ENCODE assay signal across 9 cellular contexts in genomic region chr17:49576121-49576905, GRCh38. TPM values are rescaled to one million over a fixed set of nuclear protein-coding genes. Genes with fewer than 3 reads are reported as not detected.
DNase-seq lines count a peak whose midpoint lies in the region; ATAC-seq and TF ChIP-seq lines count a peak whose summit lies in the region.
"Had no signal": no experiment of that assay in that cellular context is flagged by ENCODE, and none has a peak within 500 bp of the region (broad histone marks: within the 10 kb centered on the region; RNA-seq: fewer than 3 reads in every experiment).

No MANE protein-coding gene starts in this region.

- H4K20me1 ChIP-seq in IMR-90 (ENCODE audit: insufficient read depth, low read length) = no peaks in the 10 kb centered on the region; the same call in none of the 2 replicates

- no peak overlapping the region; the same call in 1 of the 2 replicates for H3K14ac ChIP-seq in IMR-90 (replicated peaks; ENCODE audit: low read depth, low read length)

- no peak overlapping the region for H3K23ac ChIP-seq in IMR-90 (ENCODE audit: low read depth, low read length)

- no peak overlapping the region for H3K56ac ChIP-seq in IMR-90 (ENCODE audit: extremely low read depth, insufficient read depth, low read length)

- no peak overlapping the region for H3K4ac ChIP-seq in IMR-90 (ENCODE audit: low read depth, low read length)

- no peak overlapping the region for H4K8ac ChIP-seq in IMR-90 (ENCODE audit: low read depth in 2 of 2, low read length in 2 of 2)

- H2BK15ac ChIP-seq in IMR-90 (ENCODE audit: low read depth, low read length) = no peak overlapping the region

- H3K36me3 ChIP-seq in IMR-90 (ENCODE audit: control insufficient read depth, insufficient read depth, low read length) (no peaks in the 10 kb centered on the region), right atrium auricular region (no peaks in the 10 kb centered on the region)

- TF ChIP-seq POLR2A in IMR-90 (IDR thresholded peaks at IDR 0.05; ENCODE audit: low read depth, low read length) = no peak

- BruUV-seq in IMR-90 (replicated peaks; lab: Mats Ljungman, UMichigan) = no TSS peak

- in situ Hi-C loops in IMR-90 (cut with MboI; ENCODE audit: low sequenced_read_pairs) = no loop called here

- peaks cover 54% of the 10 kb centered on the region for H3K27me3 ChIP-seq in IMR-90 (ENCODE audit: control insufficient read depth, insufficient read depth, low read length)
- no peaks in the 10 kb centered on the region for H3K27me3 ChIP-seq in right atrium auricular region

- no peaks in the 10 kb centered on the region for H3K9me1 ChIP-seq in IMR-90 (ENCODE audit: insufficient read depth, low read length)

- dilution Hi-C loops in IMR-90 (cut with HindIII; ENCODE audit: low sequenced_read_pairs, unreplicated experiment) = no loop called here

- H4K5ac ChIP-seq in IMR-90 (ENCODE audit: low read depth, low read length) = no peak overlapping the region

- TF ChIP-seq CTCF in IMR-90 (conservative IDR thresholded peaks at IDR 0.05; ENCODE audit: low read depth, low read length) (no peak), right atrium auricular region (IDR thresholded peaks at IDR 0.05) (no peak)

- H3K4me3 ChIP-seq in IMR-90 (ENCODE audit: insufficient read depth, low read depth, low read length) (peak overlapping the region; percentile 57), right atrium auricular region (peak overlapping the region; percentile 68 to 76)

- no peak overlapping the region for H3K27ac ChIP-seq in IMR-90 (ENCODE audit: insufficient read depth, low read length)
- peak overlapping the region; percentile 78 to 85 for H3K27ac ChIP-seq in right atrium auricular region

- H3K79me1 ChIP-seq in IMR-90 (ENCODE audit: low read depth in 1 of 2, low read length in 2 of 2) = no peaks in the 10 kb centered on the region

- TF ChIP-seq RAD21 in IMR-90 (IDR thresholded peaks at IDR 0.05; ENCODE audit: low read length) = no peak

- POLR2A ChIA-PET in IMR-90 (lab: Charles Lee; ENCODE audit: unreplicated experiment) = interaction anchor here (0.5 kb wide), 1 partner anchor 19 kb away, joined by 4 read pairs; no protein-coding TSS in a partner anchor

- peak overlapping the region; percentile 65 for H2AK9ac ChIP-seq in IMR-90 (replicated peaks; ENCODE audit: low read depth, low read length, poor library complexity)

- H3K4me2 ChIP-seq in IMR-90 (ENCODE audit: low read depth, low read length) = peak overlapping the region; percentile 90

- H2BK5ac ChIP-seq in IMR-90 (ENCODE audit: low read depth, low read length, poor library complexity, severe bottlenecking) = no peak overlapping the region

- peak; percentile 84 for ATAC-seq in IMR-90 (ENCODE audit: low read depth)

- WGBS in IMR-90 (ENCODE audit: extremely low coverage in 2 of 2, insufficient read length in 1 of 2), 2 experiments = 0% methylated on average over 17 of the region's 62 CpGs; no CpG with 5 or more reads in 1 of the 2 experiments

- H3K18ac ChIP-seq in IMR-90 (ENCODE audit: low read depth, low read length) = no peak overlapping the region

- H3K4me1 ChIP-seq in IMR-90 (ENCODE audit: control insufficient read depth, insufficient read depth, low read length) (peaks cover 4% of the 10 kb centered on the region; the same call in 1 of the 2 replicates), right atrium auricular region (peaks cover 0 to 45% of the 10 kb centered on the region in 2 donors)

- CTCF ChIA-PET in IMR-90 (lab: Yijun Ruan, JAX) = interaction anchor here (0.5 kb wide), 1 partner anchor 122 kb away, joined by 3 read pairs; no protein-coding TSS in a partner anchor

- no peak overlapping the region for H4K91ac ChIP-seq in IMR-90 (ENCODE audit: insufficient read depth, low read depth, low read length)

- H3K9ac ChIP-seq in IMR-90 (ENCODE audit: low read depth, low read length) = peak overlapping the region; percentile 75

- DNase-seq in COLO668 (lab: John Stamatoyannopoulos, UW; ENCODE audit: unreplicated experiment) (peak; percentile 30), IMR-90 (peak; percentile 24), amniotic stem cell (lab: John Stamatoyannopoulos, UW) (peak; percentile 37), right atrium auricular region (ENCODE audit: low spot score) (no peak), retina (peak; percentile 55), GF-D8 (lab: John Stamatoyannopoulos, UW) (no peak), DMS153 (lab: John Stamatoyannopoulos, UW) (no peak), OCI-M2 (lab: John Stamatoyannopoulos, UW; ENCODE audit: unreplicated experiment) (no peak)

- no peak overlapping the region for H2AK5ac ChIP-seq in IMR-90 (ENCODE audit: low read depth, low read length)

- H3K9me3 ChIP-seq in IMR-90 (ENCODE audit: control insufficient read depth, insufficient read depth, low read length) (no peaks in the 10 kb centered on the region), right atrium auricular region (no peaks in the 10 kb centered on the region)

- H2BK120ac ChIP-seq in IMR-90 (ENCODE audit: low read depth, low read length) = 0 out of 2 replicates have a peak overlapping the region, but pooled peaks have one; percentile 40

- H2AFZ ChIP-seq in IMR-90 (replicated peaks; ENCODE audit: low read length, poor library complexity) = peak overlapping the region; percentile 94

- H2BK20ac ChIP-seq in IMR-90 (ENCODE audit: low read depth, low read length) = no peak overlapping the region

- intact Hi-C loops in IMR-90 (cut with micrococcal nuclease) = no loop called here

TF ChIP-seq in IMR-90, 13 proteins besides CTCF, POLR2A, EP300 and RAD21:
- TF ChIP-seq FOS (IDR thresholded peaks at IDR 0.05; ENCODE audit: low read depth, low read length) (no peak), MAZ (IDR thresholded peaks at IDR 0.05; ENCODE audit: borderline replicate concordance, low read depth, low read length) (peak; percentile 39; the same call in 1 of the 2 replicates)

RNA-seq across cellular contexts. Expression of gene NXPH3, which starts 0.6 kb away (rescaled TPM):
- 0.18 and 0.28 TPM in 2 replicates for total RNA-seq in IMR-90 (2012; rRNA removed)
- polyA plus RNA-seq in IMR-90 (2012; rRNA removed) = 0.20 and 0.31 TPM in 2 replicates
- 0.22 and 0.25 TPM in 2 replicates for polyA plus RNA-seq in IMR-90 (2012; cell fraction: cytosol; rRNA removed)
- 0.03 and 0.14 TPM in 2 replicates for polyA plus RNA-seq in IMR-90 (2012; cell fraction: nucleus; rRNA removed; ENCODE audit: low replicate concordance)
- total RNA-seq in right atrium auricular region = 1 to 10 TPM; 3.4 to 8.8 TPM
- polyA plus RNA-seq: IgD-negative memory B cell had no signal

Comparison
In these comparisons a context has a peak if more than half of its experiments do, and no peak if none do; other contexts are left out.
1. DNase-seq: peak in COLO668 (single experiment), IMR-90 (single experiment), amniotic stem cell (single experiment) and retina (single experiment); none in right atrium auricular region (single experiment), GF-D8 (single experiment), DMS153 (single experiment) and OCI-M2 (single experiment).